ENCODE assay signal across 8 cellular contexts in the genomic region with DNA sequence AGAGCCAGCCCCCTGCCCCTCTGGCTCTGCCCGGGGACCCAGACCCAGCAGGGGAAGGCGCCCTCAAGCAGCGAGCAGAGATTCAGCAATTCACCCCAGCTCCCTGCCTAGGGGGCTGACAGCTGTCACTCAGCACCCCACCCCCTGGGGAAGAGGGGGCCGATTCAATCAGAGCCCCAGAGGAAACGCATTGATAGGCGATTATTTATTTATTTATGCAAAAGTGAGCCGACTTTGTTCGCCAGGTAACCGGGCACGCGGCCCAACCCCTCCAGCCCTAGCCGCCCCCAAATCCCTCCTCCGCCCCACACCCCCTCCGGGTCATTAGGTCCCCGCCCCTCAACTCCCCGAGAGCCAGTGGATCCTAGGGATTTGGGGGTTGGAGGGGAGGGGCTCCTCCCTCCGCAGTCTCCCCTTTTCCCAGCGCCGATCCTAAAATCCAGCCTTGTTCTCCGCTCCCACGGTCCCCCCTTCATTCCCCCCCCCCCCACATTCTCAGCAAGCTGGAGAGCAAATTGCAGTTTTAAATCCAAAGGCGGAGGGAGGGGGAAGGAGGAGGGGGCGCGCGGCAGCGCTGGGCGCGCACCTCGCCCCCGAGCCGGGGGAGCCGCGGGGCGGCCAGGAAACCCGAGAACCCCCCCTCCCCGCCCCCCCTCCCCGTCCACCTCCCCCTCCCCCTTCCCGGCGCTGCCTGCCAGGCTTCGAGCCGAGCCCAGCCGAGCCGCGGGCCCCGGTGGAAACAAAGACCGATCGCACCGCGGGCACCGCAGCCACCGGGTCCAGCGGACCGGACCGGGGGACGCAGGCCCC. TPM values are rescaled to one million over a fixed set of nuclear protein-coding genes. Genes with fewer than 3 reads are reported as not detected.
A peak's percentile ranks its signal among the peaks of the same experiment; 100 is the strongest.
DNase-seq lines count a peak whose midpoint lies in the region; ATAC-seq and TF ChIP-seq lines count a peak whose summit lies in the region.

No MANE protein-coding gene starts in this region.

- H3K9ac ChIP-seq in ES-I3 (ENCODE audit: low read depth, low read length) = peak overlapping the region; percentile 80; the same call in 1 of the 2 replicates

- ATAC-seq in activated naive CD8-positive, alpha-beta T cell treated with anti-CD3 and anti-CD28 coated beads, Interleukin-2, amount 10 ng/mL, durations not matched to agents 7 days and 5 days (ENCODE audit: low read depth) = no peak
- ATAC-seq in heart right ventricle = peak in 7 of 8 donors; percentile 1 to 22 (median 17)
- no peak for ATAC-seq in GM21529 (IDR thresholded peaks at IDR 0.05; ENCODE audit: unreplicated experiment)
- ATAC-seq in GM21825 (IDR thresholded peaks at IDR 0.05; ENCODE audit: unreplicated experiment) = no peak

- no peaks in the 10 kb centered on the region for H3K9me3 Mint-ChIP-seq in activated naive CD8-positive, alpha-beta T cell treated with anti-CD3 and anti-CD28 coated beads, Interleukin-2, amount 10 ng/mL, durations not matched to agents 7 days and 5 days
- no peaks in the 10 kb centered on the region for H3K9me3 Mint-ChIP-seq in progenitor cell of endocrine pancreas (ENCODE audit: low read depth)

- H3K4me3 Mint-ChIP-seq in activated naive CD8-positive, alpha-beta T cell treated with anti-CD3 and anti-CD28 coated beads, Interleukin-2, amount 10 ng/mL, durations not matched to agents 7 days and 5 days = peak overlapping the region; percentile 80
- H3K4me3 Mint-ChIP-seq in progenitor cell of endocrine pancreas (ENCODE audit: low read depth) = peak overlapping the region; percentile 94

- H3K36me3 ChIP-seq in ES-I3 (ENCODE audit: insufficient read depth, low read length) (no peaks in the 10 kb centered on the region), heart right ventricle (no peaks in the 10 kb centered on the region)

- H3K27ac ChIP-seq in heart right ventricle = peak overlapping the region; percentile 89 to 100 (median 96)

- H3K36me3 Mint-ChIP-seq in activated naive CD8-positive, alpha-beta T cell treated with anti-CD3 and anti-CD28 coated beads, Interleukin-2, amount 10 ng/mL, durations not matched to agents 7 days and 5 days = peaks cover 2% of the 10 kb centered on the region
- no peaks in the 10 kb centered on the region for H3K36me3 Mint-ChIP-seq in progenitor cell of endocrine pancreas (ENCODE audit: insufficient read depth)

- H3K4me1 ChIP-seq in ES-I3 (ENCODE audit: insufficient read depth, low read length) (peaks cover 60% of the 10 kb centered on the region), heart right ventricle (peaks cover 38 to 82% (median 67%) of the 10 kb centered on the region in 9 donors)

- no peaks in the 10 kb centered on the region for H3K27me3 Mint-ChIP-seq in activated naive CD8-positive, alpha-beta T cell treated with anti-CD3 and anti-CD28 coated beads, Interleukin-2, amount 10 ng/mL, durations not matched to agents 7 days and 5 days
- peaks cover 6% of the 10 kb centered on the region for H3K27me3 Mint-ChIP-seq in progenitor cell of endocrine pancreas

- POLR2A ChIA-PET in activated naive CD8-positive, alpha-beta T cell treated with anti-CD3 and anti-CD28 coated beads, Interleukin-2, amount 10 ng/mL, durations not matched to agents 7 days and 5 days (lab: Charles Lee) = interaction anchor here (1.5 to 2.2 kb wide), 3 partner anchors 47 to 79 kb away, joined by 8 to 21 read pairs (median 16); no protein-coding TSS in a partner anchor

- intact Hi-C loops in heart right ventricle (cut with DNase I) = loop anchor here (1.0 to 10.0 kb wide), 16 partner anchors 35 to 308 kb away; partner anchors contain the start of gene WASF2 (in 2 of the 10)

- peak; percentile 57 for DNase-seq in NAMALWA (ENCODE audit: low spot score)
- DNase-seq in activated naive CD8-positive, alpha-beta T cell treated with anti-CD3 and anti-CD28 coated beads, Interleukin-2, amount 10 ng/mL, durations not matched to agents 7 days and 5 days = peak; percentile 67
- peak; percentile 69 for DNase-seq in heart right ventricle
- peak; percentile 33 for DNase-seq in progenitor cell of endocrine pancreas (ENCODE audit: low spot score, unreplicated experiment)
- DNase-seq in NCI-H187 (lab: John Stamatoyannopoulos, UW) = no peak

- H3K9me3 ChIP-seq in ES-I3 (ENCODE audit: control insufficient read depth, insufficient read depth, low read length) (no peaks in the 10 kb centered on the region), heart right ventricle (no peaks in the 10 kb centered on the region)

- TF ChIP-seq CTCF in heart right ventricle (IDR thresholded peaks at IDR 0.05) (peak in 2 of 9 donors; percentile 9 to 22), progenitor cell of endocrine pancreas (IDR thresholded peaks at IDR 0.05; ENCODE audit: unreplicated experiment) (no peak)

- peak overlapping the region; percentile 40 for H3K27ac Mint-ChIP-seq in activated naive CD8-positive, alpha-beta T cell treated with anti-CD3 and anti-CD28 coated beads, Interleukin-2, amount 10 ng/mL, durations not matched to agents 7 days and 5 days
- peak overlapping the region; percentile 93 for H3K27ac Mint-ChIP-seq in progenitor cell of endocrine pancreas

- WGBS in heart right ventricle, 2 donors = 1 to 2% methylated on average over 38 to 49 of the region's 55 CpGs

- H3K27me3 ChIP-seq in heart right ventricle = peaks cover 0 to 4% (median 0%) of the 10 kb centered on the region in 7 donors

- peaks cover 43% of the 10 kb centered on the region for H3K4me1 Mint-ChIP-seq in activated naive CD8-positive, alpha-beta T cell treated with anti-CD3 and anti-CD28 coated beads, Interleukin-2, amount 10 ng/mL, durations not matched to agents 7 days and 5 days
- peaks cover 48% of the 10 kb centered on the region for H3K4me1 Mint-ChIP-seq in progenitor cell of endocrine pancreas (ENCODE audit: low read depth)

- peak overlapping the region; percentile 42 to 100 (median 93) for H3K4me3 ChIP-seq in heart right ventricle

RNA-seq across cellular contexts. Expression of gene AHDC1, which starts 1.2 kb away (rescaled TPM):
- total RNA-seq in activated naive CD8-positive, alpha-beta T cell treated with anti-CD3 and anti-CD28 coated beads, Interleukin-2, amount 10 ng/mL, durations not matched to agents 7 days and 5 days = 10 to 100 TPM; 21.6 to 22.2 TPM
- total RNA-seq in heart right ventricle (10 to 100 TPM; 32.2 to 53.1 (median 42.9) TPM), progenitor cell of endocrine pancreas (53.3 and 56.3 TPM in 2 replicates)
- polyA plus RNA-seq in heart right ventricle = 10 to 100 TPM; 17.0 to 33.7 TPM

RNA-seq across cellular contexts. Expression of gene FGR, which starts 32.3 kb away (rescaled TPM):
- 1 to 10 TPM; 4.7 to 6.0 TPM for total RNA-seq in activated naive CD8-positive, alpha-beta T cell treated with anti-CD3 and anti-CD28 coated beads, Interleukin-2, amount 10 ng/mL, durations not matched to agents 7 days and 5 days
- total RNA-seq in heart right ventricle = 10 to 100 TPM in 1 of 10 donors, 1 to 10 TPM in 9; 1.4 to 11.0 (median 2.4) TPM
- 1 to 10 TPM; 4.8 to 6.9 TPM for polyA plus RNA-seq in heart right ventricle
- total RNA-seq in progenitor cell of endocrine pancreas = not detected in 2 replicates

Comparison
In these comparisons a context has a peak if more than half of its experiments do, and no peak if none do; other contexts are left out.
1. DNase-seq: peak in NAMALWA (single experiment), activated naive CD8-positive, alpha-beta T cell treated with anti-CD3 and anti-CD28 coated beads, Interleukin-2, amount 10 ng/mL, durations not matched to agents 7 days and 5 days (single experiment), heart right ventricle (2 of 2) and progenitor cell of endocrine pancreas (single experiment); none in NCI-H187 (0 of 2).
2. ATAC-seq: peak in heart right ventricle (7 of 8); none in activated naive CD8-positive, alpha-beta T cell treated with anti-CD3 and anti-CD28 coated beads, Interleukin-2, amount 10 ng/mL, durations not matched to agents 7 days and 5 days (single experiment), GM21529 (single experiment) and GM21825 (single experiment).